15 cellular contexts compared by ENCODE assay signal in the genomic region with DNA sequence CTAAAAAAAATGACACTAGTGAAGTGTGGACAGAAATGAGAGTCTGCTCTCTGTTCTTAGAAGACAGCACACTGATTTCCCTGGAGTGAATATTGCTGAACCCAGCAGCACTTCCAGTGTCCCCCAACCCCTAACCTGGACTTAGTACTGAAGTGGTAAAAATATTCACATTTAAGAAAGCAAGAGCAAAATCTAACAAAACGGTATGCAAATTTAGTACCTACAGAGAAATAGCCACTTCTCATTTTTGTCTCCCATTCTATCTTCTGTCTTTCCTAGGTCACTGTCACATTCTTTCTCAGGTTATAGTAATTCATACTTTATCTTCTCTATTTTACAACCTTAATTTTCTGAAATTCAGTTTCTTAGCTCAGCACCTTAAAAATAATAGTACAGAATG.
DNase-seq lines count a peak whose midpoint lies in the region; ATAC-seq and TF ChIP-seq lines count a peak whose summit lies in the region.
"Had no signal": no experiment of that assay in that cellular context is flagged by ENCODE, and none has a peak within 500 bp of the region (broad histone marks: within the 10 kb centered on the region; RNA-seq: fewer than 3 reads in every experiment).

No MANE protein-coding gene starts in this region.

- H3K4me1 ChIP-seq in DOHH2 (ENCODE audit: control insufficient read depth, low read length), result peaks cover 67% of the 10 kb centered on the region
- peaks cover 50% of the 10 kb centered on the region for H3K4me1 ChIP-seq in Karpas-422 (ENCODE audit: low read length)
- no peaks in the 10 kb centered on the region for H3K4me1 ChIP-seq in mesendoderm (ENCODE audit: control insufficient read depth, low read depth, low read length)

- H3K27me3 Mint-ChIP-seq in memory B cell, result peaks cover 1% of the 10 kb centered on the region

- H3K79me2 ChIP-seq in DOHH2 (ENCODE audit: control insufficient read depth, low read length), result no peaks in the 10 kb centered on the region
- H3K79me2 ChIP-seq in Karpas-422 (ENCODE audit: low read length), result no peaks in the 10 kb centered on the region
- no peaks in the 10 kb centered on the region for H3K79me2 ChIP-seq in mesendoderm (ENCODE audit: control insufficient read depth, insufficient read depth, low read length)

- no peak overlapping the region for H4K5ac ChIP-seq in mesendoderm (ENCODE audit: low read length)

- H3K56ac ChIP-seq in mesendoderm (ENCODE audit: low read length), result no peak overlapping the region

- H3K4me2 ChIP-seq in DOHH2 (ENCODE audit: low read length) (peak overlapping the region; percentile 78), Karpas-422 (ENCODE audit: low read depth, low read length, poor library complexity, severe bottlenecking) (peak overlapping the region; percentile 69), mesendoderm (ENCODE audit: low read length) (no peak overlapping the region)

- no peak overlapping the region for H2BK15ac ChIP-seq in mesendoderm (replicated peaks; ENCODE audit: low read depth)

- no peak overlapping the region for H2AK5ac ChIP-seq in mesendoderm (ENCODE audit: low read length)

- H3K18ac ChIP-seq in mesendoderm (ENCODE audit: low read length), result no peak overlapping the region

- H3K4ac ChIP-seq in mesendoderm (ENCODE audit: low read depth, low read length), result no peak overlapping the region

- H3K23ac ChIP-seq in mesendoderm (ENCODE audit: low read length), result no peak overlapping the region

- H3K79me1 ChIP-seq in mesendoderm (ENCODE audit: low read length), result no peaks in the 10 kb centered on the region

- H2AFZ ChIP-seq in Karpas-422 (ENCODE audit: low read length), result no peak overlapping the region

- no peak overlapping the region for H2BK5ac ChIP-seq in mesendoderm (ENCODE audit: low read length)

- H3K4me3 Mint-ChIP-seq in memory B cell, result peak overlapping the region; percentile 52
- H3K4me3 Mint-ChIP-seq: CD8-positive, alpha-beta T cell had no signal

- peak overlapping the region; percentile 52 for H3K4me3 ChIP-seq in DOHH2 (ENCODE audit: low read length)
- peak overlapping the region; percentile 28; the same call in 1 of the 2 replicates for H3K4me3 ChIP-seq in Karpas-422 (ENCODE audit: low read length)
- no peak overlapping the region for H3K4me3 ChIP-seq in mesendoderm (ENCODE audit: low read length)

- ATAC-seq in GM21723 (IDR thresholded peaks at IDR 0.05; ENCODE audit: unreplicated experiment) (peak; percentile 33), memory B cell (ENCODE audit: low read depth) (peak; percentile 38)
- ATAC-seq: CD8-positive, alpha-beta T cell had no signal

- H3K9me3 ChIP-seq in DOHH2 (ENCODE audit: control insufficient read depth, insufficient read depth, low read length), result peaks cover 16% of the 10 kb centered on the region
- H3K9me3 ChIP-seq in Karpas-422 (ENCODE audit: low read length), result no peaks in the 10 kb centered on the region

- DNase-seq in Karpas-422 (peak; percentile 46), memory B cell (ENCODE audit: low spot score in 2 of 2) (no peak), mesendoderm (no peak), NCI-H2171 treated with DMSO at 0.1 percent for 48 hours (lab: John Stamatoyannopoulos, UW) (no peak), NCI-H446 (lab: John Stamatoyannopoulos, UW) (no peak), glomerular visceral epithelial cell (ENCODE audit: extremely low spot score) (no peak)
- DNase-seq: AML-193; CD8-positive, alpha-beta T cell; GOT3; NCI-H1092; NCI-H1694; SIG-M5; T-helper 2 cell had no signal

- H3K36me3 Mint-ChIP-seq in memory B cell, result no peaks in the 10 kb centered on the region
- H3K36me3 Mint-ChIP-seq: CD8-positive, alpha-beta T cell had no signal

- H4K20me1 ChIP-seq in DOHH2 (ENCODE audit: control insufficient read depth, insufficient read depth, low read depth, low read length), result no peaks in the 10 kb centered on the region
- H4K20me1 ChIP-seq in Karpas-422 (ENCODE audit: insufficient read depth, low read depth, low read length), result no peaks in the 10 kb centered on the region

- no peak overlapping the region for H2BK120ac ChIP-seq in mesendoderm (ENCODE audit: low read depth, low read length)

- no peaks in the 10 kb centered on the region for H3K9me2 ChIP-seq in DOHH2 (replicated peaks; ENCODE audit: control insufficient read depth, low read length)
- H3K9me2 ChIP-seq in Karpas-422 (replicated peaks; ENCODE audit: insufficient read depth, low read length), result no peaks in the 10 kb centered on the region

- H3K4me1 Mint-ChIP-seq in memory B cell, result peaks cover 25% of the 10 kb centered on the region

- H4K8ac ChIP-seq in mesendoderm (ENCODE audit: low read depth, low read length), result no peak overlapping the region

- peak overlapping the region; percentile 35 for H3K9ac ChIP-seq in Karpas-422 (ENCODE audit: low read length)
- no peak overlapping the region for H3K9ac ChIP-seq in mesendoderm (ENCODE audit: low read length)

- TF ChIP-seq CTCF in DOHH2 (IDR thresholded peaks at IDR 0.05; ENCODE audit: low read depth, low read length, poor library complexity, severe bottlenecking), result no peak

- peaks cover 44% of the 10 kb centered on the region for H3F3A ChIP-seq in DOHH2 (ENCODE audit: control insufficient read depth, insufficient read depth)

- H3K36me3 ChIP-seq in DOHH2 (ENCODE audit: control insufficient read depth, low read length) (peaks cover 58% of the 10 kb centered on the region), Karpas-422 (ENCODE audit: insufficient read depth, low read length) (no peaks in the 10 kb centered on the region), mesendoderm (ENCODE audit: control insufficient read depth, insufficient read depth, low read length) (no peaks in the 10 kb centered on the region)

- H3K27me3 ChIP-seq in DOHH2 (ENCODE audit: control insufficient read depth, low read length) (no peaks in the 10 kb centered on the region), Karpas-422 (ENCODE audit: low read length) (no peaks in the 10 kb centered on the region), mesendoderm (ENCODE audit: insufficient read depth, low read length, poor library complexity) (no peaks in the 10 kb centered on the region)

- no CpG with 5 or more reads among the region's 1 CpG for WGBS in mesendoderm (ENCODE audit: extremely low coverage, insufficient coverage, low lambda C conversion rate)

- H3K27ac ChIP-seq in DOHH2 (ENCODE audit: low read depth, low read length), result peak overlapping the region; percentile 99
- peak overlapping the region; percentile 98 for H3K27ac ChIP-seq in Karpas-422 (ENCODE audit: low read length)
- no peak overlapping the region for H3K27ac ChIP-seq in mesendoderm (ENCODE audit: low read depth, low read length)

- H3K9me3 Mint-ChIP-seq in memory B cell, result peaks cover 5% of the 10 kb centered on the region

- no peak overlapping the region for H3K27ac Mint-ChIP-seq in memory B cell
- H3K27ac Mint-ChIP-seq: CD8-positive, alpha-beta T cell had no signal
